ENCODE assay signal across 23 cellular contexts in genomic region chr1:151342562-151342961, GRCh38. TPM values are rescaled to one million over a fixed set of nuclear protein-coding genes. Genes with fewer than 3 reads are reported as not detected.
A peak's percentile ranks its signal among the peaks of the same experiment; 100 is the strongest.
DNase-seq lines count a peak whose midpoint lies in the region; ATAC-seq and TF ChIP-seq lines count a peak whose summit lies in the region.
"Had no signal": no experiment of that assay in that cellular context is flagged by ENCODE, and none has a peak within 500 bp of the region (broad histone marks: within the 10 kb centered on the region; RNA-seq: fewer than 3 reads in every experiment).

No MANE protein-coding gene starts in this region.

- H3K9me3 ChIP-seq in lower lobe of right lung (no peaks in the 10 kb centered on the region), sigmoid colon (no peaks in the 10 kb centered on the region)

- intact Hi-C loops in lower lobe of right lung (cut with DNase I) (no loop called here), sigmoid colon (cut with DNase I) (no loop called here)

- peaks cover 43% of the 10 kb centered on the region for H3K36me3 Mint-ChIP-seq in T-helper 2 cell treated with Interferon-gamma antibody and Interleukin-4, amounts not matched to agents 5 μg/mL and 100 μg/mL, for 36 hours (ENCODE audit: low read depth)
- peaks cover 39 to 43% of the 10 kb centered on the region in 2 donors for H3K36me3 Mint-ChIP-seq in stimulated activated naive B cell treated with anti-CD40 and anti-IgM and Interleukin-4, amounts not matched to agents 10 μg/mL and 1 μg/mL and 100 μg/mL, for 72 hours

- DNase-seq in T-helper 2 cell treated with Interferon-gamma antibody and Interleukin-4, amounts not matched to agents 5 μg/mL and 100 μg/mL, for 36 hours (ENCODE audit: low spot score), result no peak
- DNase-seq in T-helper 2 cell (no peak), lower lobe of right lung (peak; percentile 63), sigmoid colon (no peak), C1 segment of cervical spinal cord (lab: John Stamatoyannopoulos, UW) (no peak), H4 (ENCODE audit: low spot score) (no peak)
- no peak for DNase-seq in stimulated activated naive B cell treated with anti-CD40 and anti-IgM and Interleukin-4, amounts not matched to agents 10 μg/mL and 1 μg/mL and 100 μg/mL, for 72 hours
- DNase-seq: 8988T; activated CD4-positive, alpha-beta T cell treated with anti-CD3 and anti-CD28 coated beads for 48 hours; activated effector memory CD4-positive, alpha-beta T cell treated with Interleukin-2 at 50 U/mL for 16 hours; AML-193; anterior cingulate cortex; central memory CD4-positive, alpha-beta T cell; DMS153; erythroblast; foreskin keratinocyte; GF-D8; stimulated activated CD4-positive, alpha-beta T cell treated with anti-CD3 and anti-CD28 coated beads, Interleukin-2, amount 100 ng/mL, for 24 hours had no signal

- H3K36me3 ChIP-seq in lower lobe of right lung, result peaks cover 34% of the 10 kb centered on the region
- peaks cover 9 to 37% (median 25%) of the 10 kb centered on the region in 4 donors for H3K36me3 ChIP-seq in sigmoid colon

- ATAC-seq in lower lobe of right lung, result peak; percentile 12 to 43
- no peak for ATAC-seq in stimulated activated naive B cell treated with anti-CD40 and anti-IgM and Interleukin-4, amounts not matched to agents 10 μg/mL and 1 μg/mL and 100 μg/mL, for 72 hours (replicated peaks)
- ATAC-seq: foreskin keratinocyte, K562 had no signal

- H3K4me3 ChIP-seq in lower lobe of right lung (no peak overlapping the region), sigmoid colon (no peak overlapping the region)
- H3K4me3 ChIP-seq: K562, skin epidermis had no signal

- no peaks in the 10 kb centered on the region for H3K27me3 ChIP-seq in lower lobe of right lung (ENCODE audit: low read depth)
- H3K27me3 ChIP-seq in sigmoid colon, result no peaks in the 10 kb centered on the region
- H3K27me3 ChIP-seq: foreskin keratinocyte had no signal

- peak overlapping the region; percentile 24 for H3K27ac Mint-ChIP-seq in T-helper 2 cell treated with Interferon-gamma antibody and Interleukin-4, amounts not matched to agents 5 μg/mL and 100 μg/mL, for 36 hours
- peak overlapping the region; percentile 92 for H3K27ac Mint-ChIP-seq in stimulated activated naive B cell treated with anti-CD40 and anti-IgM and Interleukin-4, amounts not matched to agents 10 μg/mL and 1 μg/mL and 100 μg/mL, for 72 hours
- H3K27ac Mint-ChIP-seq: stimulated activated naive CD8-positive, alpha-beta T cell treated with anti-CD3 and anti-CD28 coated beads, Interleukin-15, Interleukin-2, amounts not matched to agents 100 ng/mL and 50 ng/mL, for 24 hours had no signal

- H3K27me3 Mint-ChIP-seq in T-helper 2 cell treated with Interferon-gamma antibody and Interleukin-4, amounts not matched to agents 5 μg/mL and 100 μg/mL, for 36 hours (ENCODE audit: low read depth), result no peaks in the 10 kb centered on the region
- H3K27me3 Mint-ChIP-seq in stimulated activated naive B cell treated with anti-CD40 and anti-IgM and Interleukin-4, amounts not matched to agents 10 μg/mL and 1 μg/mL and 100 μg/mL, for 72 hours, result no peaks in the 10 kb centered on the region
- H3K27me3 Mint-ChIP-seq: stimulated activated naive CD8-positive, alpha-beta T cell treated with anti-CD3 and anti-CD28 coated beads, Interleukin-15, Interleukin-2, amounts not matched to agents 100 ng/mL and 50 ng/mL, for 24 hours had no signal

- no peaks in the 10 kb centered on the region for H3K9me3 Mint-ChIP-seq in T-helper 2 cell treated with Interferon-gamma antibody and Interleukin-4, amounts not matched to agents 5 μg/mL and 100 μg/mL, for 36 hours
- no peaks in the 10 kb centered on the region for H3K9me3 Mint-ChIP-seq in stimulated activated naive B cell treated with anti-CD40 and anti-IgM and Interleukin-4, amounts not matched to agents 10 μg/mL and 1 μg/mL and 100 μg/mL, for 72 hours
- H3K9me3 Mint-ChIP-seq: neural crest cell; stimulated activated naive CD8-positive, alpha-beta T cell treated with anti-CD3 and anti-CD28 coated beads, Interleukin-15, Interleukin-2, amounts not matched to agents 100 ng/mL and 50 ng/mL, for 24 hours had no signal

- no peak for TF ChIP-seq CTCF in VCaP (conservative IDR thresholded peaks at IDR 0.05)
- TF ChIP-seq CTCF in lower lobe of right lung (IDR thresholded peaks at IDR 0.05), result no peak
- no peak for TF ChIP-seq CTCF in sigmoid colon (IDR thresholded peaks at IDR 0.05)

- H3K4me3 Mint-ChIP-seq in T-helper 2 cell treated with Interferon-gamma antibody and Interleukin-4, amounts not matched to agents 5 μg/mL and 100 μg/mL, for 36 hours, result no peak overlapping the region
- H3K4me3 Mint-ChIP-seq in stimulated activated naive B cell treated with anti-CD40 and anti-IgM and Interleukin-4, amounts not matched to agents 10 μg/mL and 1 μg/mL and 100 μg/mL, for 72 hours, result no peak overlapping the region
- H3K4me3 Mint-ChIP-seq: stimulated activated naive CD8-positive, alpha-beta T cell treated with anti-CD3 and anti-CD28 coated beads, Interleukin-15, Interleukin-2, amounts not matched to agents 100 ng/mL and 50 ng/mL, for 24 hours had no signal

- WGBS in sigmoid colon, 2 donors, result 89 to 95% methylated on average over 6 of the region's 6 CpGs

- no peak for TF ChIP-seq EP300 in sigmoid colon (IDR thresholded peaks at IDR 0.05)

- peaks cover 27% of the 10 kb centered on the region for H3K4me1 Mint-ChIP-seq in T-helper 2 cell treated with Interferon-gamma antibody and Interleukin-4, amounts not matched to agents 5 μg/mL and 100 μg/mL, for 36 hours (ENCODE audit: low read depth)
- H3K4me1 Mint-ChIP-seq in stimulated activated naive B cell treated with anti-CD40 and anti-IgM and Interleukin-4, amounts not matched to agents 10 μg/mL and 1 μg/mL and 100 μg/mL, for 72 hours, result peaks cover 47 to 74% of the 10 kb centered on the region in 2 donors

- 0 out of 2 replicates have a peak overlapping the region, but pooled peaks have one; percentile 6 for H3K27ac ChIP-seq in VCaP
- no peak overlapping the region for H3K27ac ChIP-seq in lower lobe of right lung
- no peak overlapping the region for H3K27ac ChIP-seq in sigmoid colon
- H3K27ac ChIP-seq: foreskin keratinocyte, skin epidermis had no signal

- peaks cover 20% of the 10 kb centered on the region for H3K4me1 ChIP-seq in lower lobe of right lung
- peaks cover 0 to 15% (median 12%) of the 10 kb centered on the region in 4 donors for H3K4me1 ChIP-seq in sigmoid colon
- H3K4me1 ChIP-seq: foreskin keratinocyte had no signal

- no peak for TF ChIP-seq POLR2A in sigmoid colon (IDR thresholded peaks at IDR 0.05)

RNA-seq across cellular contexts. Expression of gene RFX5, which starts 4.5 kb away (rescaled TPM):
- 57.6 TPM for total RNA-seq in lower lobe of right lung
- total RNA-seq in sigmoid colon, result 10 to 100 TPM; 39.6 to 67.9 (median 56.1) TPM
- polyA plus RNA-seq in sigmoid colon, result 10 to 100 TPM; 12.0 to 46.6 (median 20.6) TPM
- total RNA-seq in H4 (2014; rRNA removed; shearing (Covaris generic)), result 49.6 and 49.7 TPM in 2 replicates

RNA-seq across cellular contexts. Expression of gene PI4KB, which starts 15.3 kb away (rescaled TPM):
- total RNA-seq in lower lobe of right lung (66.0 TPM), sigmoid colon (10 to 100 TPM; 57.6 to 75.2 (median 62.4) TPM)
- polyA plus RNA-seq in sigmoid colon, result 10 to 100 TPM; 25.2 to 42.0 (median 25.7) TPM
- 19.7 and 21.2 TPM in 2 replicates for total RNA-seq in H4 (2014; rRNA removed; shearing (Covaris generic))

RNA-seq across cellular contexts. Expression of gene SELENBP1, which starts 29.9 kb away (rescaled TPM):
- total RNA-seq in lower lobe of right lung (413 TPM), sigmoid colon (100 to 1,000 TPM in 3 of 4 donors, 10 to 100 TPM in 1; 95.8 to 142 (median 127) TPM)
- 1,000 to 10,000 TPM in 1 of 3 donors, 100 to 1,000 TPM in 2; 787 to 1,051 (median 895) TPM for polyA plus RNA-seq in sigmoid colon
- 3.3 and 5.8 TPM in 2 replicates for total RNA-seq in H4 (2014; rRNA removed; shearing (Covaris generic))

RNA-seq across cellular contexts. Expression of gene PSMB4, which starts 56.8 kb away (rescaled TPM):
- total RNA-seq in lower lobe of right lung (177 TPM), sigmoid colon (100 to 1,000 TPM; 237 to 277 (median 249) TPM)
- polyA plus RNA-seq in sigmoid colon, result 100 to 1,000 TPM; 321 to 362 (median 338) TPM
- 726 and 740 TPM in 2 replicates for total RNA-seq in H4 (2014; rRNA removed; shearing (Covaris generic))

Comparison
In these comparisons a context has a peak if more than half of its experiments do, and no peak if none do; other contexts are left out.
1. ATAC-seq: peak in lower lobe of right lung (2 of 2); none in stimulated activated naive B cell treated with anti-CD40 and anti-IgM and Interleukin-4, amounts not matched to agents 10 μg/mL and 1 μg/mL and 100 μg/mL, for 72 hours (0 of 2).
2. RNA of gene SELENBP1, which starts 29.9 kb away (total RNA-seq): 413 TPM in lower lobe of right lung (single experiment) and 95.8 to 142 TPM in sigmoid colon; 3.3 to 5.8 TPM in H4; every median in the first group is over 10 times any median in the second.